ENCODE assay signal across 27 cellular contexts in the genomic region with DNA sequence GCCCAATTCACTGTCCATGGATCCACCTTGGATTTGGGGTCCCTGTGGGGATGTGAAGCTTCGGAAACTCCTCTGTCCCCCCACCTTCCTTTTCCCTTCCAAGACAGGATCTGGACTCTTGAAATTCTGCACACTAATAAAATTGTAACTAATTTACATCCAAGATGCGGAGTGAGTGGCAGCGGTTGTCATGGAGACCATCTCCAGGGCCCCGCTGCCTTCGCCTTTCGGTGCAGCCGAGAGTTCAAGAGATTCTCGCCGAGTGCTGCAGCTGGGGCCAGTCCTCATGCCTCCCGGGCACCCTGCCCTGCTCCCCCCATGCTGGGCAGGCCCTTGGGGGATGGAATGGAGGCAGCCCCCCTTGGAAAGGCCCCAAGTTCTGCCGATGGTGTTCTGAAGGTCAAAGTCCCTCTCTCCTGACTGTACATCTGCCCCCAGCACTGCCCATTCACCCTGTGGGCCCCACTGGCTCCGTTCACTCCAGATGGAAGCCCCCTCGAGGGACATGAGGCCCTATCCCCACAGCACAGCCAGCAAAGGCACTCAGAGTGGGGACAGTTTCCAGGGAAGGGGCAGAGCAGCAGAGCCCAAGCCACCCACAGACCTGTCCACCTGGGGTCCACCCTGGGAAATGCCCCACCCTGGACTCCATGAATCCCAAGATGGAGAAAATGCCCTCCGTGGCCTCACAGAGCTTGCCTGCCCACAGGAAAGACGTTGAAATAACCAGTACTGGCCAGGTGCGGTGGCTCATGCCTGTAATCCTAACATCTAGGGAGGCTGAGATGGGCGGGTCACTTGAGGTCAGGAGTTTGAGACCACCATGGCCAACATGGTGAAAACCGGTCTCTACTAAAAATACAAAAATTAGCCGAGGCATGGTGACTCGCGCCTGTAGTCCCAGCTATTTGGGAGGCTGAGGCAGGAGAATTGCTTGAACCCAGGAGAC. TPM values are rescaled to one million over a fixed set of nuclear protein-coding genes. Genes with fewer than 3 reads are reported as not detected.
DNase-seq lines count a peak whose midpoint lies in the region; ATAC-seq, FAIRE-seq and TF ChIP-seq lines count a peak whose summit lies in the region.
"Had no signal": no experiment of that assay in that cellular context is flagged by ENCODE, and none has a peak within 500 bp of the region (broad histone marks: within the 10 kb centered on the region; RNA-seq: fewer than 3 reads in every experiment).

No MANE protein-coding gene starts in this region.

- POLR2A ChIA-PET in K562 (lab: Yijun Ruan, JAX) = no interaction called here

- no peak overlapping the region for H3K27ac Mint-ChIP-seq in activated T-cell treated with anti-CD3 and anti-CD28 coated beads, Interleukin-2, amount 50 U/mL, for 24 hours

- no peaks in the 10 kb centered on the region for H3K36me3 Mint-ChIP-seq in activated T-cell treated with anti-CD3 and anti-CD28 coated beads, Interleukin-2, amount 50 U/mL, for 24 hours (ENCODE audit: low read depth)

- TF ChIP-seq CTCF in K562 (IDR thresholded peaks at IDR 0.05 in 2 of 3, conservative IDR thresholded peaks at IDR 0.05 in 1 of 3; ENCODE audit: insufficient read depth in 2 of 3, low read depth in 1 of 3, low read length in 3 of 3) (no peak), neural cell (IDR thresholded peaks at IDR 0.05; ENCODE audit: poor library complexity, severe bottlenecking) (no peak), upper lobe of right lung (IDR thresholded peaks at IDR 0.05) (no peak)

- no peaks in the 10 kb centered on the region for H3F3A ChIP-seq in neural cell (ENCODE audit: insufficient read depth, low read length, poor library complexity, severe bottlenecking)

- H3K9me3 ChIP-seq in K562 (replicated peaks; ENCODE audit: control insufficient read depth, insufficient read depth, low read depth, low read length) (no peaks in the 10 kb centered on the region), neural cell (ENCODE audit: low read length) (no peaks in the 10 kb centered on the region), upper lobe of right lung (no peaks in the 10 kb centered on the region)
- H3K9me3 ChIP-seq: A549, BE2C, Caco-2 had no signal

- no peaks in the 10 kb centered on the region for H3K9me1 ChIP-seq in K562 (ENCODE audit: control insufficient read depth, insufficient read depth, low read length)

- TF ChIP-seq RAD21 in K562 (CRISPR knock-in tag; conservative IDR thresholded peaks at IDR 0.05 in 1 of 2, IDR thresholded peaks at IDR 0.05 in 1 of 2) (no peak), neural cell (conservative IDR thresholded peaks at IDR 0.05) (no peak)

- H3K27me3 ChIP-seq in K562 (ENCODE audit: control insufficient read depth in 2 of 2, insufficient read depth in 2 of 2, low read length in 2 of 2) (no peaks in the 10 kb centered on the region; a peak in 1 of 5 replicates), neural cell (ENCODE audit: insufficient read depth, low read depth, low read length) (peaks cover 3% of the 10 kb centered on the region), upper lobe of right lung (peaks cover 13% of the 10 kb centered on the region)
- H3K27me3 ChIP-seq: BE2C had no signal

- DNase-seq in activated T-cell treated with anti-CD3 and anti-CD28 coated beads, Interleukin-2, amount 50 U/mL, for 24 hours = peak; percentile 9
- DNase-seq in activated T-cell treated with anti-CD3 and anti-CD28 coated beads for 4 hours (no peak), K562 (ENCODE audit: extremely low read depth in 1 of 4, low spot score in 3 of 4) (no peak), upper lobe of right lung (peak; percentile 46), medulla oblongata (ENCODE audit: extremely low spot score) (no peak), COLO829 (ENCODE audit: low spot score) (no peak)
- DNase-seq: BE2C, Caco-2, DND-41, GM23248, H9, KG1, NCI-H1092 treated with DMSO at 0.1 percent for 48 hours, NCI-H1436 treated with DMSO at 0.1 percent for 48 hours, NCI-H1930, NCI-H226, NCI-H510A treated with DMSO at 0.1 percent for 48 hours, NCI-H748 treated with DMSO at 0.1 percent for 48 hours, PC-9, RPMI8226, SHP77 treated with DMSO at 0.1 percent for 48 hours had no signal

- intact Hi-C loops in K562 (cut with micrococcal nuclease) (no loop called here), upper lobe of right lung (cut with DNase I) (no loop called here)

- no peaks in the 10 kb centered on the region for H3K9me2 ChIP-seq in neural cell (ENCODE audit: insufficient read depth, low read length)

- no peak overlapping the region for H3K4me3 ChIP-seq in K562
- peak overlapping the region; percentile 56 for H3K4me3 ChIP-seq in neural cell (ENCODE audit: low read length)
- no peak overlapping the region for H3K4me3 ChIP-seq in upper lobe of right lung
- H3K4me3 ChIP-seq: A549, GM23248, PC-9 had no signal

- no peaks in the 10 kb centered on the region for H3K4me1 Mint-ChIP-seq in activated T-cell treated with anti-CD3 and anti-CD28 coated beads, Interleukin-2, amount 50 U/mL, for 24 hours (ENCODE audit: low read depth)

- no peak for FAIRE-seq in K562 (lab: Jason Lieb, UNC)
- FAIRE-seq: A549, GM12891, HepG2 had no signal

- WGBS in K562 (ENCODE audit: insufficient coverage, low coverage, missing lambda C conversion rate) = 2% methylated on average over 20 of the region's 21 CpGs

- CTCF ChIA-PET in K562 (lab: Yijun Ruan, JAX; ENCODE audit: low intra/inter-chr PET ratio) = no interaction called here

- H3K4me1 ChIP-seq in K562 (replicated peaks in 1 of 2; ENCODE audit: control insufficient read depth in 2 of 2, insufficient read depth in 2 of 2, low read length in 2 of 2) (no peaks in the 10 kb centered on the region), upper lobe of right lung (no peaks in the 10 kb centered on the region)
- H3K4me1 ChIP-seq: A549, BE2C, Caco-2 had no signal

- TF ChIP-seq EP300 in K562 (IDR thresholded peaks at IDR 0.05; ENCODE audit: low read length) = no peak
- TF ChIP-seq EP300 in neural cell (conservative IDR thresholded peaks at IDR 0.05; ENCODE audit: poor library complexity, severe bottlenecking) = no peak

- no peak for ATAC-seq in K562
- no peak for ATAC-seq in upper lobe of right lung
- ATAC-seq: A549, HepG2 had no signal

- H3K4me3 Mint-ChIP-seq in activated T-cell treated with anti-CD3 and anti-CD28 coated beads, Interleukin-2, amount 50 U/mL, for 24 hours = no peak overlapping the region
- H3K4me3 Mint-ChIP-seq: H9 had no signal

- H2AFZ ChIP-seq in K562 (ENCODE audit: low read depth, low read length) (no peak overlapping the region), neural cell (ENCODE audit: low read depth, low read length) (no peak overlapping the region)
- H2AFZ ChIP-seq: GM23248, PC-9 had no signal

- no peak overlapping the region for H3K27ac ChIP-seq in K562 (ENCODE audit: extremely low read depth, low read depth, low read length)
- peak overlapping the region; percentile 60 for H3K27ac ChIP-seq in neural cell (ENCODE audit: low read length)
- no peak overlapping the region for H3K27ac ChIP-seq in upper lobe of right lung
- H3K27ac ChIP-seq: A549, GM23248, HL-60, PC-9 had no signal

- H3K27me3 Mint-ChIP-seq in activated T-cell treated with anti-CD3 and anti-CD28 coated beads, Interleukin-2, amount 50 U/mL, for 24 hours = peaks cover 9% of the 10 kb centered on the region

- peaks cover 2% of the 10 kb centered on the region for H3K9me3 Mint-ChIP-seq in activated T-cell treated with anti-CD3 and anti-CD28 coated beads, Interleukin-2, amount 50 U/mL, for 24 hours

- in situ Hi-C loops in K562 (cut with MboI) = no loop called here

- H3K36me3 ChIP-seq in K562 (ENCODE audit: control insufficient read depth, insufficient read depth, low read length) (no peaks in the 10 kb centered on the region), neural cell (ENCODE audit: insufficient read depth, low read length) (no peaks in the 10 kb centered on the region), upper lobe of right lung (no peaks in the 10 kb centered on the region)
- H3K36me3 ChIP-seq: BE2C had no signal

- H3K4me2 ChIP-seq in K562 (ENCODE audit: insufficient read depth, low read length) (no peak overlapping the region), neural cell (ENCODE audit: low read length) (peak overlapping the region; percentile 41)
- H3K4me2 ChIP-seq: A549, PC-9 had no signal

- H3K9ac ChIP-seq in K562 (ENCODE audit: insufficient read depth in 1 of 2, low read depth in 2 of 2, low read length in 2 of 2) (no peak overlapping the region), neural cell (ENCODE audit: low read length) (peak overlapping the region; percentile 34)
- H3K9ac ChIP-seq: GM23248 had no signal

- no TSS peak for BruUV-seq in K562 (replicated peaks; lab: Mats Ljungman, UMichigan)

- H4K20me1 ChIP-seq in K562 (replicated peaks; ENCODE audit: control insufficient read depth, insufficient read depth, low read length) (no peaks in the 10 kb centered on the region), neural cell (ENCODE audit: insufficient read depth) (no peaks in the 10 kb centered on the region)

- no peaks in the 10 kb centered on the region for H3K79me2 ChIP-seq in K562 (ENCODE audit: control insufficient read depth, insufficient read depth, low read length)
- H3K79me2 ChIP-seq in neural cell (replicated peaks; ENCODE audit: insufficient read depth, low read length) = no peaks in the 10 kb centered on the region

- TF ChIP-seq POLR2A in K562 (conservative IDR thresholded peaks at IDR 0.05) = no peak

TF ChIP-seq in K562, 482 proteins besides CTCF, POLR2A, EP300 and RAD21 (continues in another document):
- TF ChIP-seq RFX1 (IDR thresholded peaks at IDR 0.05) = peak; percentile 61

TF ChIP-seq in neural cell, 6 proteins besides CTCF, POLR2A, EP300 and RAD21 (continues in another document):
- no peak for TF ChIP-seq POLR2AphosphoS5 (IDR thresholded peaks at IDR 0.05)

RNA-seq across cellular contexts. Expression of gene IGLL1, which starts 25.9 kb away (rescaled TPM):
- not detected in 2 replicates for total RNA-seq in K562 (2011; cell fraction: chromatin; rRNA removed; ENCODE audit: low replicate concordance)
- not detected in 2 replicates for total RNA-seq in K562 (2011; cell fraction: nucleolus; rRNA removed)
- not detected in 2 replicates for total RNA-seq in K562 (2011; cell fraction: nucleoplasm; rRNA removed)
- total RNA-seq in K562 (2014; rRNA removed) (0.32 TPM in 1 of 2 replicates, not detected in the other), K562 (2014; rRNA removed; fragmentation: Illumina TruSeq; extraction: Trizol) (not detected in 2 replicates), K562 (2015; rRNA removed; fragmentation: Illumina TruSeq; extraction: Trizol) (not detected in 2 replicates), K562 (2021) (not detected in 2 replicates), upper lobe of right lung (not detected)
- polyA plus RNA-seq in K562 (2011; rRNA removed) (0.20 TPM in 1 of 2 replicates, not detected in the other), K562 (2014; fragmentation: Illumina TruSeq; extraction: Trizol) (not detected in 2 replicates), K562 (2014; fragmentation: Nextera tagmentation; extraction: Ambion mirVana) (under 1 TPM in 1 of 2 experiments, not detected in 1; 0.10 TPM), K562 (2014; rRNA removed) (0.23 TPM in 1 of 2 replicates, not detected in the other), neural cell (not detected in 2 replicates)
- 0.66 TPM in 1 of 2 replicates, not detected in the other for polyA plus RNA-seq in K562 (2011; cell fraction: cytosol; rRNA removed)
- not detected in 2 replicates for polyA plus RNA-seq in K562 (2011; cell fraction: nucleus; rRNA removed)
- not detected in 2 replicates for polyA plus RNA-seq in K562 (2012)
- polyA minus RNA-seq in K562 (2011; rRNA and poly(A)+ RNA removed) = not detected in 2 replicates
- polyA minus RNA-seq in K562 (2011; cell fraction: cytosol; rRNA and poly(A)+ RNA removed) = not detected in 2 replicates
- polyA minus RNA-seq in K562 (2011; cell fraction: nucleus; rRNA and poly(A)+ RNA removed) = not detected in 2 replicates
- polyA minus RNA-seq in neural cell = not detected in 2 replicates
- total RNA-seq: Caco-2, GM23248, H9, HepG2, HT-29, PC-9 had no signal
- polyA plus RNA-seq: A549, GM23248, HepG2 had no signal

Comparison
In these comparisons a context has a peak if more than half of its experiments do, and no peak if none do; other contexts are left out.
1. DNase-seq: peak in activated T-cell treated with anti-CD3 and anti-CD28 coated beads, Interleukin-2, amount 50 U/mL, for 24 hours (single experiment) and upper lobe of right lung (single experiment); none in activated T-cell treated with anti-CD3 and anti-CD28 coated beads for 4 hours (single experiment), K562 (0 of 4), medulla oblongata (single experiment) and COLO829 (single experiment).